ENCODE assay signal across 1 cellular context in genomic region chr15:59104912-59105732, GRCh38.
TF ChIP-seq lines count a peak whose summit lies in the region.

TSS of gene CCNB2 (plus strand) at chr15:59105146. CDS start at chr15:59105269, 123 bp downstream.

TF ChIP-seq in WTC11, 78 proteins besides CTCF, POLR2A, EP300 and RAD21 (continued from another document):
- TF ChIP-seq ARID4B (CRISPR knock-in tag; IDR thresholded peaks at IDR 0.05; ENCODE audit: borderline replicate concordance) (peak; percentile 88; the same call in 1 of the 2 replicates), GABPB1 (CRISPR knock-in tag; IDR thresholded peaks at IDR 0.05) (peak; percentile 53; the same call in 1 of the 2 replicates), CBFB (CRISPR knock-in tag; IDR thresholded peaks at IDR 0.05; ENCODE audit: low read depth) (0 out of 2 replicates have a peak, but pooled peaks have one; percentile 23), SP1 (CRISPR knock-in tag; conservative IDR thresholded peaks at IDR 0.05) (peak; percentile 69), TEAD4 (CRISPR knock-in tag; IDR thresholded peaks at IDR 0.05) (0 out of 2 replicates have a peak, but pooled peaks have one; percentile 35), FOXP4 (CRISPR knock-in tag; IDR thresholded peaks at IDR 0.05) (peak; percentile 57; the same call in 1 of the 2 replicates)
